ENCODE assay signal across 12 cellular contexts in the genomic region with DNA sequence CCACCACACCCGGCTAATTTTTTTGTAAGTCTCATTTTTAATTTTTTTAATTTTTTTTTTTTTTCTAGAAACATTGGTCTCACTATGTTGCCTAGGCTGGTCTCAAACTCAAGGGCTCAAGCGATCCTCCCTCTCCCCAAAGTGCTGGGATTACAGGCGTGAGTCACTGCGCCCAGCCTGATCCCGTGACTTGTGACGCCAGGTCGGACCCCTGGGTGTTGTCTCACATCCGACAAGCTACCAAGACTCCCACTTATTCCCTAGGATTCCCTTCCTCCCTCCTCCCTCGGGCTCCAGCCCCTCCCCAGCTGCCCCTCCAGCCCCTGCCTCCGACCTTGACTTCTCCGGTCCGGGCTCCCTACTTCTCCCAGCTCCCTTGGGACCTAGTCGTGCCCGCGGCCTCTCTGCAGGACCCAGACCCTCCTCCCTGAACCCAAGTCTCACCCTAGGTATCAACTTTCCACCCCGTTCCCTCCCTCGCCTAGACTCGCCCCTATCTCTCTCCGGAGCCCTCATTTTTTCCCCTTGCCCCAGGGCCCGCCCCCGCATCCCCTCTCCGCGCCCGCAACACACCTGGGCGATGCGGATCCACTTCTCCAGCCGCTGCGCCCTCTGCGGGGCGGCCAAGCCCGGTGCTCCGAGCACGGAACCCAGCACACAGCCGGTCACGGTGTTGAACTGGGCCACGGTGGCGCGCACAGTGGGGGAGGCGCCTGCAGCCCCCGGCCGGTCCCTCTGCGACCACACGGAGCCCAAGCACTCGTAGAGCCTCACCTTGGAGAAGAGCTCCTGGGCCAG. TPM values are rescaled to one million over a fixed set of nuclear protein-coding genes. Genes with fewer than 3 reads are reported as not detected.
DNase-seq lines count a peak whose midpoint lies in the region; FAIRE-seq and TF ChIP-seq lines count a peak whose summit lies in the region.
"Had no signal": no experiment of that assay in that cellular context is flagged by ENCODE, and none has a peak within 500 bp of the region (broad histone marks: within the 10 kb centered on the region; RNA-seq: fewer than 3 reads in every experiment).

No MANE protein-coding gene starts in this region.

- no peaks in the 10 kb centered on the region for H3K9me3 ChIP-seq in kidney (ENCODE audit: control insufficient read depth in 1 of 2, low read length in 2 of 2)
- H3K9me3 ChIP-seq: BLaER1 had no signal

- DNase-seq in stimulated activated CD4-positive, alpha-beta T cell treated with anti-CD3 and anti-CD28 coated beads, Interleukin-12 subunit alpha, Interleukin-12 subunit beta, amount 100 ng/mL, for 48 hours (ENCODE audit: low read depth in 2 of 3, low spot score in 1 of 3): peak in 2 of 3 donors; percentile 23 to 31
- DNase-seq in stimulated activated CD4-positive, alpha-beta T cell treated with anti-CD3 and anti-CD28 coated beads, Interleukin-2, amount 100 ng/mL, for 48 hours: no peak
- DNase-seq in astrocyte of the spinal cord (ENCODE audit: low read depth, low spot score): no peak
- DNase-seq in kidney: peak; percentile 72
- DNase-seq in COLO829 (ENCODE audit: low spot score): no peak
- no peak for DNase-seq in NCI-H187 treated with DMSO at 0.1 percent for 48 hours (lab: John Stamatoyannopoulos, UW)
- DNase-seq in activated gamma-delta T cell (lab: John Stamatoyannopoulos, UW): no peak
- no peak for DNase-seq in NCI-H1694 treated with DMSO at 0.1 percent for 48 hours (lab: John Stamatoyannopoulos, UW)
- DNase-seq: dorsolateral prefrontal cortex, NCI-H524 had no signal

- in situ Hi-C loops in astrocyte of the spinal cord (cut with HindIII; ENCODE audit: low sequenced_read_pairs): no loop called here

- H3K4me1 ChIP-seq in kidney (ENCODE audit: control insufficient read depth in 1 of 2, insufficient read depth in 1 of 2, low read depth in 1 of 2, low read length in 2 of 2): no peaks in the 10 kb centered on the region
- H3K4me1 ChIP-seq: BLaER1 had no signal

- intact Hi-C loops in kidney (cut with DNase I): no loop called here

- TF ChIP-seq CTCF in astrocyte of the spinal cord (IDR thresholded peaks at IDR 0.05; ENCODE audit: low read depth, low read length): peak; percentile 49
- no peak for TF ChIP-seq CTCF in kidney (IDR thresholded peaks at IDR 0.05; ENCODE audit: borderline replicate concordance, extremely low read depth, insufficient read depth)

- H3K9ac ChIP-seq in kidney (ENCODE audit: low read length in 2 of 2): no peak overlapping the region
- H3K9ac ChIP-seq: BLaER1 had no signal

- H3K27ac ChIP-seq in kidney (ENCODE audit: low read depth in 2 of 2, low read length in 2 of 2): no peak overlapping the region
- H3K27ac ChIP-seq: BLaER1, dorsolateral prefrontal cortex had no signal

- no peak overlapping the region for H3K4me3 ChIP-seq in astrocyte of the spinal cord (ENCODE audit: low read depth, low read length)
- no peak overlapping the region for H3K4me3 ChIP-seq in kidney (ENCODE audit: low read length in 2 of 2)
- H3K4me3 ChIP-seq: BLaER1, dorsolateral prefrontal cortex had no signal

- no peak for FAIRE-seq in kidney (lab: Jason Lieb, UNC)

- H3K36me3 ChIP-seq in kidney (ENCODE audit: control insufficient read depth in 1 of 2, insufficient read depth in 2 of 2, low read length in 2 of 2): peaks cover 4 to 9% of the 10 kb centered on the region in 2 donors
- H3K36me3 ChIP-seq: BLaER1 had no signal

RNA-seq across cellular contexts. Expression of gene RGL3, which starts 13.1 kb away (rescaled TPM):
- total RNA-seq in kidney: 126 TPM
- polyA plus RNA-seq in kidney (ENCODE audit: insufficient read depth, low read depth, low replicate concordance): 56.9 TPM
- total RNA-seq: mononuclear cell had no signal

RNA-seq across cellular contexts. Expression of gene EPOR, which starts 21.9 kb away (rescaled TPM):
- 23.6 TPM for total RNA-seq in kidney
- polyA plus RNA-seq in kidney (ENCODE audit: insufficient read depth, low read depth, low replicate concordance): 20.4 TPM

RNA-seq across cellular contexts. Expression of gene ODAD3, which starts 28.9 kb away (rescaled TPM):
- 1.5 TPM for total RNA-seq in kidney
- 7.1 TPM for polyA plus RNA-seq in kidney (ENCODE audit: insufficient read depth, low read depth, low replicate concordance)
- total RNA-seq: mononuclear cell had no signal

RNA-seq across cellular contexts. Expression of gene PRKCSH, which starts 29.4 kb away (rescaled TPM):
- 278 TPM for total RNA-seq in kidney
- 182 TPM for polyA plus RNA-seq in kidney (ENCODE audit: insufficient read depth, low read depth, low replicate concordance)

RNA-seq across cellular contexts. Expression of gene SWSAP1, which starts 31.6 kb away (rescaled TPM):
- 4.1 TPM for total RNA-seq in kidney
- polyA plus RNA-seq in kidney (ENCODE audit: insufficient read depth, low read depth, low replicate concordance): 6.2 TPM

Comparison
In these comparisons a context has a peak if more than half of its experiments do, and no peak if none do; other contexts are left out.
1. DNase-seq: peak in stimulated activated CD4-positive, alpha-beta T cell treated with anti-CD3 and anti-CD28 coated beads, Interleukin-12 subunit alpha, Interleukin-12 subunit beta, amount 100 ng/mL, for 48 hours (2 of 3) and kidney (single experiment); none in stimulated activated CD4-positive, alpha-beta T cell treated with anti-CD3 and anti-CD28 coated beads, Interleukin-2, amount 100 ng/mL, for 48 hours (0 of 2), astrocyte of the spinal cord (single experiment), COLO829 (single experiment), NCI-H187 treated with DMSO at 0.1 percent for 48 hours (single experiment), activated gamma-delta T cell (single experiment) and NCI-H1694 treated with DMSO at 0.1 percent for 48 hours (single experiment).